Comparison of ENCODE assay signal across 8 cellular contexts in genomic region chr17:38428150-38428642, GRCh38. TPM values are rescaled to one million over a fixed set of nuclear protein-coding genes. Genes with fewer than 3 reads are reported as not detected.
DNase-seq lines count a peak whose midpoint lies in the region; ATAC-seq and TF ChIP-seq lines count a peak whose summit lies in the region.

ARHGAP23 (plus strand) TSS chr17:38428464; CDS start chr17:38428486, 22 bp downstream.

- H3K4me3 Mint-ChIP-seq in IgD-negative memory B cell, result peak within 1 kb of the TSS; percentile 57 to 80 (median 72)
- H3K4me3 Mint-ChIP-seq in activated CD4-positive, alpha-beta memory T cell treated with anti-CD3 and anti-CD28 coated beads for 36 hours, result peak within 1 kb of the TSS; percentile 24

- peaks cover 1% of the 10 kb centered on the region; the same call in 1 of the 2 replicates for H3K36me3 ChIP-seq in BJ (ENCODE audit: control insufficient read depth, insufficient read depth, low read length)
- no peaks in the 10 kb centered on the region for H3K36me3 ChIP-seq in liver (ENCODE audit: control insufficient read depth in 4 of 4, insufficient read depth in 3 of 4, low read depth in 1 of 4, low read length in 3 of 4)

- H3K4me1 ChIP-seq in liver (ENCODE audit: control insufficient read depth in 4 of 4, insufficient read depth in 4 of 4, low read length in 3 of 4), result peaks cover 6 to 11% (median 7%) of the 10 kb centered on the region in 4 donors

- peaks cover 4% of the 10 kb centered on the region for H3K36me3 Mint-ChIP-seq in IgD-negative memory B cell
- no peaks in the 10 kb centered on the region for H3K36me3 Mint-ChIP-seq in activated CD4-positive, alpha-beta memory T cell treated with anti-CD3 and anti-CD28 coated beads for 36 hours

- H3K4me3 ChIP-seq in BJ (ENCODE audit: low read depth, low read length), result peak within 1 kb of the TSS; percentile 84
- peak within 1 kb of the TSS; percentile 54 to 73 (median 69) for H3K4me3 ChIP-seq in liver (ENCODE audit: low read depth in 1 of 3, low read length in 3 of 3)

- H3K27me3 Mint-ChIP-seq in IgD-negative memory B cell, result peaks cover 32% of the 10 kb centered on the region
- peaks cover 22% of the 10 kb centered on the region for H3K27me3 Mint-ChIP-seq in activated CD4-positive, alpha-beta memory T cell treated with anti-CD3 and anti-CD28 coated beads for 36 hours

- CTCF ChIA-PET in BJ (lab: Yijun Ruan, JAX), result interaction anchor here (0.7 to 3.1 kb wide), 11 partner anchors 13 to 240 kb away, joined by 3 to 19 read pairs (median 5); no protein-coding TSS in a partner anchor
- CTCF ChIA-PET in activated CD4-positive, alpha-beta memory T cell treated with anti-CD3 and anti-CD28 coated beads for 36 hours (lab: Charles Lee), result interaction anchor here (1.1 kb wide), 1 partner anchor 79 kb away, joined by 7 read pairs; no protein-coding TSS in a partner anchor

- no peaks in the 10 kb centered on the region for H3K9me3 ChIP-seq in liver (ENCODE audit: control insufficient read depth in 4 of 4, low read length in 3 of 4)

- no peak for TF ChIP-seq CTCF in BJ (IDR thresholded peaks at IDR 0.05; ENCODE audit: insufficient read depth, low read depth, low read length)
- TF ChIP-seq CTCF in liver (IDR thresholded peaks at IDR 0.05; ENCODE audit: low read depth, low read length, missing input control), result no peak

- H3K27me3 ChIP-seq in BJ (ENCODE audit: control insufficient read depth, insufficient read depth, low read length) (no peaks in the 10 kb centered on the region), liver (ENCODE audit: control insufficient read depth in 4 of 4, insufficient read depth in 4 of 4, low read length in 3 of 4) (peaks cover 0 to 2% (median 0%) of the 10 kb centered on the region in 4 donors)

- peak within 1 kb of the TSS in 1 of 3 donors; percentile 35 for H3K27ac Mint-ChIP-seq in IgD-negative memory B cell
- H3K27ac Mint-ChIP-seq in activated CD4-positive, alpha-beta memory T cell treated with anti-CD3 and anti-CD28 coated beads for 36 hours, result no peak within 1 kb of the TSS

- under 1% methylated on average over 45 of the region's 45 CpGs for WGBS in liver

- no peak for DNase-seq in BJ (ENCODE audit: low read depth)
- DNase-seq in activated CD4-positive, alpha-beta memory T cell treated with anti-CD3 and anti-CD28 coated beads for 36 hours, result peak; percentile 44
- DNase-seq in effector CD8-positive, alpha-beta T cell (lab: John Stamatoyannopoulos, UW), result peak; percentile 30
- DNase-seq in stimulated activated CD4-positive, alpha-beta T cell treated with anti-CD3 and anti-CD28 coated beads, Interleukin-4, amount 100 ng/mL, for 24 hours, result peak; percentile 14

- H3K4me1 Mint-ChIP-seq in IgD-negative memory B cell, result peaks cover 5 to 7% (median 6%) of the 10 kb centered on the region in 3 donors
- H3K4me1 Mint-ChIP-seq in activated CD4-positive, alpha-beta memory T cell treated with anti-CD3 and anti-CD28 coated beads for 36 hours (ENCODE audit: low read depth), result peaks cover 4% of the 10 kb centered on the region

- peak within 1 kb of the TSS; percentile 45 to 59 for H3K9ac ChIP-seq in liver (ENCODE audit: low read depth in 1 of 2, low read length in 2 of 2)

- no peak for TF ChIP-seq RAD21 in liver (IDR thresholded peaks at IDR 0.05)

- no peak for ATAC-seq in GM18867 (IDR thresholded peaks at IDR 0.05; ENCODE audit: unreplicated experiment)
- ATAC-seq in HG02973 (IDR thresholded peaks at IDR 0.05; ENCODE audit: unreplicated experiment), result no peak

- no peaks in the 10 kb centered on the region for H3K9me3 Mint-ChIP-seq in IgD-negative memory B cell
- H3K9me3 Mint-ChIP-seq in activated CD4-positive, alpha-beta memory T cell treated with anti-CD3 and anti-CD28 coated beads for 36 hours, result no peaks in the 10 kb centered on the region

- intact Hi-C loops in activated CD4-positive, alpha-beta memory T cell treated with anti-CD3 and anti-CD28 coated beads for 36 hours (cut with micrococcal nuclease), result no loop called here

- H3K27ac ChIP-seq in liver (ENCODE audit: low read depth in 1 of 2, low read length in 2 of 2), result peak within 1 kb of the TSS; percentile 72 to 76

- POLR2A ChIA-PET in BJ (lab: Charles Lee), result interaction anchor here (0.5 to 0.8 kb wide), 3 partner anchors 24 to 77 kb away, joined by 3 read pairs; no protein-coding TSS in a partner anchor
- POLR2A ChIA-PET in activated CD4-positive, alpha-beta memory T cell treated with anti-CD3 and anti-CD28 coated beads for 36 hours (lab: Charles Lee), result no interaction called here

TF ChIP-seq in liver, 16 proteins besides CTCF, POLR2A, EP300 and RAD21:
- TF ChIP-seq HNF4G (IDR thresholded peaks at IDR 0.05) (no peak), JUND (IDR thresholded peaks at IDR 0.05) (no peak), FOXA1 (IDR thresholded peaks at IDR 0.05) (no peak), NR2F2 (IDR thresholded peaks at IDR 0.05) (no peak), ZBTB33 (IDR thresholded peaks at IDR 0.05) (no peak), EGR1 (IDR thresholded peaks at IDR 0.05; ENCODE audit: low read depth in 2 of 2) (no peak), REST (IDR thresholded peaks at IDR 0.05) (no peak)

RNA-seq across cellular contexts. Expression of gene ARHGAP23, which starts in this region (rescaled TPM):
- 15.7 and 17.2 TPM in 2 replicates for polyA plus RNA-seq in BJ (2011; rRNA removed)
- polyA minus RNA-seq in BJ (2011; rRNA and poly(A)+ RNA removed), result 30.3 and 47.3 TPM in 2 replicates
- not detected for polyA plus RNA-seq in IgD-negative memory B cell
- 1 to 10 TPM; 1.3 to 1.4 TPM for total RNA-seq in activated CD4-positive, alpha-beta memory T cell treated with anti-CD3 and anti-CD28 coated beads for 36 hours
- total RNA-seq in liver, result 10 to 100 TPM in 1 of 2 donors, 1 to 10 TPM in 1; 6.4 to 31.8 TPM
- 1 to 10 TPM in 1 of 2 donors, under 1 TPM in 1; 0.28 to 2.7 TPM for polyA plus RNA-seq in liver
